21 cellular contexts compared by ENCODE assay signal in the genomic region with DNA sequence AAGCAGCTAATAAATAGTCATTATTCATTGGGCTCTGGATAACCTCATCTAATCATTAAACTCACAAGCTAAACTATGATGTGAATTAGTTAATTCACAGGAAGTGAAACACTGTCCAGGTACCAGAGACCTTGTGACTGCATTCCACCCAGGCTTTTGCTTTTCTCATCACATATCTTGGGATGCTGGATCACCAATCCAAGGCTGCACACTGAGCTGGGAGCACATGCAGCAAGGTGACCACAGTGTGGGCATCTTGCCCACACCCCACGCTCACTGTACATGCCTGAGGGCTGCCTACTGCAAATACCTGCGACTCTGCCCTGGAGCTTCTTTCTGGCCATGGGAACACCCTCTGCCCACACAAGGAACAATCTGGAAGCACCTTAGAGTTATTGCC. TPM values are rescaled to one million over a fixed set of nuclear protein-coding genes. Genes with fewer than 3 reads are reported as not detected.
A peak's percentile ranks its signal among the peaks of the same experiment; 100 is the strongest.
DNase-seq lines count a peak whose midpoint lies in the region; ATAC-seq, FAIRE-seq and TF ChIP-seq lines count a peak whose summit lies in the region.
"Had no signal": no experiment of that assay in that cellular context is flagged by ENCODE, and none has a peak within 500 bp of the region (broad histone marks: within the 10 kb centered on the region; RNA-seq: fewer than 3 reads in every experiment).

No MANE protein-coding gene starts in this region.

- no peak for TF ChIP-seq POLR2A in IMR-90 (IDR thresholded peaks at IDR 0.05; ENCODE audit: low read depth, low read length)

- H3K4me1 ChIP-seq in IMR-90 (ENCODE audit: control insufficient read depth, insufficient read depth, low read length) (peaks cover 6% of the 10 kb centered on the region), astrocyte (ENCODE audit: insufficient read depth, low read length) (peaks cover 15% of the 10 kb centered on the region)

- no peaks in the 10 kb centered on the region for H3K79me1 ChIP-seq in IMR-90 (ENCODE audit: low read depth in 1 of 2, low read length in 2 of 2)

- no peak overlapping the region for H2BK20ac ChIP-seq in IMR-90 (ENCODE audit: low read depth, low read length)

- H4K8ac ChIP-seq in IMR-90 (ENCODE audit: low read depth in 2 of 2, low read length in 2 of 2): no peak overlapping the region

- H3K4me3 ChIP-seq in IMR-90 (ENCODE audit: insufficient read depth, low read depth, low read length): no peak overlapping the region
- H3K4me3 ChIP-seq in astrocyte (ENCODE audit: insufficient read depth, low read depth, low read length): no peak overlapping the region
- H3K4me3 ChIP-seq in epithelial cell of proximal tubule (ENCODE audit: low read depth, low read length): no peak overlapping the region
- H3K4me3 ChIP-seq: BLaER1 treated with 17β-estradiol and CSF1 and Interleukin-3, amounts not matched to agents 10 nM and 100 nM; GM12878 had no signal

- no peak overlapping the region for H3K18ac ChIP-seq in IMR-90 (ENCODE audit: low read depth, low read length)

- H3K27me3 Mint-ChIP-seq in astrocyte (ENCODE audit: low read depth, unreplicated experiment): peaks cover 10% of the 10 kb centered on the region

- no peak overlapping the region for H3K56ac ChIP-seq in IMR-90 (ENCODE audit: extremely low read depth, insufficient read depth, low read length)

- CTCF ChIA-PET in IMR-90 (lab: Yijun Ruan, JAX): no interaction called here

- H3K4me3 Mint-ChIP-seq in astrocyte (ENCODE audit: unreplicated experiment): no peak overlapping the region
- H3K4me3 Mint-ChIP-seq: CD4-positive, alpha-beta memory T cell; IgD-negative memory B cell had no signal

- H3K27ac ChIP-seq in IMR-90 (ENCODE audit: insufficient read depth, low read length): no peak overlapping the region
- no peak overlapping the region for H3K27ac ChIP-seq in astrocyte (ENCODE audit: low read depth, low read length)
- H3K27ac ChIP-seq: BLaER1 treated with 17β-estradiol and CSF1 and Interleukin-3, amounts not matched to agents 10 nM and 100 nM had no signal

- H2BK15ac ChIP-seq in IMR-90 (ENCODE audit: low read depth, low read length): no peak overlapping the region

- POLR2A ChIA-PET in IMR-90 (lab: Charles Lee; ENCODE audit: unreplicated experiment): no interaction called here

- DNase-seq in IMR-90: no peak
- peak; percentile 42 for DNase-seq in astrocyte (ENCODE audit: low read depth)
- peak; percentile 76 for DNase-seq in epithelial cell of proximal tubule (ENCODE audit: low read depth)
- peak; percentile 55 for DNase-seq in myocyte (ENCODE audit: low read depth)
- no peak for DNase-seq in globus pallidus (ENCODE audit: low spot score)
- DNase-seq: 8988T; CD4-positive, alpha-beta memory T cell; DND-41; GOT3; Kasumi-1; MM.1S; NCI-H1048; NCI-H1417 treated with DMSO at 0.1 percent for 48 hours; NCI-H187; NCI-H510A had no signal

- peak overlapping the region; percentile 8; the same call in 1 of the 2 replicates for H2AK5ac ChIP-seq in IMR-90 (ENCODE audit: low read depth, low read length)

- no peak overlapping the region for H2BK120ac ChIP-seq in IMR-90 (ENCODE audit: low read depth, low read length)

- no peaks in the 10 kb centered on the region for H3K36me3 ChIP-seq in IMR-90 (ENCODE audit: control insufficient read depth, insufficient read depth, low read length)
- no peaks in the 10 kb centered on the region for H3K36me3 ChIP-seq in astrocyte (ENCODE audit: insufficient read depth, low read length)
- H3K36me3 ChIP-seq: BLaER1 treated with 17β-estradiol and CSF1 and Interleukin-3, amounts not matched to agents 10 nM and 100 nM had no signal

- peaks cover 4% of the 10 kb centered on the region; the same call in 1 of the 2 replicates for H3K27me3 ChIP-seq in IMR-90 (ENCODE audit: control insufficient read depth, insufficient read depth, low read length)
- no peaks in the 10 kb centered on the region for H3K27me3 ChIP-seq in astrocyte (ENCODE audit: insufficient read depth, low read length)
- H3K27me3 ChIP-seq: BLaER1 treated with 17β-estradiol and CSF1 and Interleukin-3, amounts not matched to agents 10 nM and 100 nM had no signal

- H2AK9ac ChIP-seq in IMR-90 (replicated peaks; ENCODE audit: low read depth, low read length, poor library complexity): no peak overlapping the region

- H3K9me3 ChIP-seq in IMR-90 (ENCODE audit: control insufficient read depth, insufficient read depth, low read length) (no peaks in the 10 kb centered on the region; the same call in 1 of the 2 replicates), astrocyte (ENCODE audit: insufficient read depth, low read depth, low read length) (no peaks in the 10 kb centered on the region)

- TF ChIP-seq CTCF in IMR-90 (conservative IDR thresholded peaks at IDR 0.05; ENCODE audit: low read depth, low read length) (no peak), astrocyte (IDR thresholded peaks at IDR 0.05; ENCODE audit: insufficient read depth, low read depth, low read length) (no peak), epithelial cell of proximal tubule (conservative IDR thresholded peaks at IDR 0.05; ENCODE audit: low read depth, low read length) (no peak)

- H3K79me2 ChIP-seq in astrocyte (ENCODE audit: insufficient read depth, low read length): no peaks in the 10 kb centered on the region

- in situ Hi-C loops in IMR-90 (cut with MboI; ENCODE audit: low sequenced_read_pairs): no loop called here

- H3K9ac ChIP-seq in IMR-90 (ENCODE audit: low read depth, low read length) (no peak overlapping the region), astrocyte (ENCODE audit: low read length) (no peak overlapping the region)
- H3K9ac ChIP-seq: BLaER1 treated with 17β-estradiol and CSF1 and Interleukin-3, amounts not matched to agents 10 nM and 100 nM had no signal

- H3K4me2 ChIP-seq in IMR-90 (ENCODE audit: low read depth, low read length): no peak overlapping the region
- H3K4me2 ChIP-seq in astrocyte (ENCODE audit: low read length): no peak overlapping the region
- H3K4me2 ChIP-seq: BLaER1 treated with 17β-estradiol and CSF1 and Interleukin-3, amounts not matched to agents 10 nM and 100 nM had no signal

- ATAC-seq in IMR-90 (ENCODE audit: low read depth): no peak
- no peak for ATAC-seq in GM21447 (IDR thresholded peaks at IDR 0.05; ENCODE audit: unreplicated experiment)
- ATAC-seq in HG03469 (IDR thresholded peaks at IDR 0.05; ENCODE audit: unreplicated experiment): no peak
- ATAC-seq: GM12878, HCT116 had no signal

- H4K20me1 ChIP-seq in IMR-90 (ENCODE audit: insufficient read depth, low read length): peaks cover 4% of the 10 kb centered on the region; the same call in 1 of the 2 replicates
- no peaks in the 10 kb centered on the region for H4K20me1 ChIP-seq in astrocyte (ENCODE audit: insufficient read depth, low read length)
- H4K20me1 ChIP-seq: BLaER1 treated with 17β-estradiol and CSF1 and Interleukin-3, amounts not matched to agents 10 nM and 100 nM had no signal

- H2AFZ ChIP-seq in IMR-90 (replicated peaks; ENCODE audit: low read length, poor library complexity) (no peak overlapping the region), astrocyte (ENCODE audit: low read depth, low read length) (no peak overlapping the region)

- peaks cover 10% of the 10 kb centered on the region for H3K9me1 ChIP-seq in IMR-90 (ENCODE audit: insufficient read depth, low read length)

- peaks cover 5% of the 10 kb centered on the region for H3K9me3 Mint-ChIP-seq in astrocyte (ENCODE audit: unreplicated experiment)
- H3K9me3 Mint-ChIP-seq: IgD-negative memory B cell had no signal

- H3K4ac ChIP-seq in IMR-90 (ENCODE audit: low read depth, low read length): no peak overlapping the region

- intact Hi-C loops in IMR-90 (cut with micrococcal nuclease): no loop called here

- H3K4me1 Mint-ChIP-seq in astrocyte (ENCODE audit: low read depth, unreplicated experiment): peaks cover 17% of the 10 kb centered on the region
- H3K4me1 Mint-ChIP-seq: CD4-positive, alpha-beta memory T cell had no signal

- no peak overlapping the region for H4K5ac ChIP-seq in IMR-90 (ENCODE audit: low read depth, low read length)

- H3K14ac ChIP-seq in IMR-90 (replicated peaks; ENCODE audit: low read depth, low read length): no peak overlapping the region

- FAIRE-seq in astrocyte (lab: Jason Lieb, UNC): no peak
- FAIRE-seq: GM12878 had no signal

- TF ChIP-seq RAD21 in IMR-90 (IDR thresholded peaks at IDR 0.05; ENCODE audit: low read length): no peak

- H3K36me3 Mint-ChIP-seq in astrocyte (ENCODE audit: low read depth, unreplicated experiment): no peaks in the 10 kb centered on the region
- H3K36me3 Mint-ChIP-seq: CD4-positive, alpha-beta memory T cell; IgD-negative memory B cell had no signal

- no peak overlapping the region for H3K27ac Mint-ChIP-seq in astrocyte (ENCODE audit: unreplicated experiment)
- H3K27ac Mint-ChIP-seq: CD4-positive, alpha-beta memory T cell; IgD-negative memory B cell had no signal

- H2BK5ac ChIP-seq in IMR-90 (ENCODE audit: low read depth, low read length, poor library complexity, severe bottlenecking): no peak overlapping the region

- no peak overlapping the region for H3K23ac ChIP-seq in IMR-90 (ENCODE audit: low read depth, low read length)

- BruUV-seq in IMR-90 (replicated peaks; lab: Mats Ljungman, UMichigan): no TSS peak

- WGBS in IMR-90 (ENCODE audit: extremely low coverage in 2 of 2, insufficient read length in 1 of 2), 2 experiments: 100% methylated on average over 2 of the region's 2 CpGs; no CpG with 5 or more reads in 1 of the 2 experiments

- dilution Hi-C loops in IMR-90 (cut with HindIII; ENCODE audit: low sequenced_read_pairs, unreplicated experiment): no loop called here

- H4K91ac ChIP-seq in IMR-90 (ENCODE audit: insufficient read depth, low read depth, low read length): no peak overlapping the region

TF ChIP-seq in IMR-90, 13 proteins besides CTCF, POLR2A, EP300 and RAD21 (continues in another document):
- TF ChIP-seq ELK1 (IDR thresholded peaks at IDR 0.05; ENCODE audit: borderline replicate concordance, low read depth, low read length): no peak
- TF ChIP-seq CEBPB (IDR thresholded peaks at IDR 0.05; ENCODE audit: low read depth, low read length): no peak
- TF ChIP-seq MXI1 (IDR thresholded peaks at IDR 0.05; ENCODE audit: borderline replicate concordance, low read depth, low read length): no peak
- TF ChIP-seq CHD1 (IDR thresholded peaks at IDR 0.05; ENCODE audit: low read depth, low read length): no peak

RNA-seq across cellular contexts. Expression of gene TNFAIP8L3, which starts 40.6 kb away (rescaled TPM):
- 0.83 and 0.90 TPM in 2 replicates for total RNA-seq in IMR-90 (2012; rRNA removed)
- 0.09 and 0.29 TPM in 2 replicates for polyA plus RNA-seq in IMR-90 (2012; rRNA removed)
- polyA plus RNA-seq in IMR-90 (2012; cell fraction: cytosol; rRNA removed): 0.10 and 0.39 TPM in 2 replicates
- polyA plus RNA-seq in IMR-90 (2012; cell fraction: nucleus; rRNA removed; ENCODE audit: low replicate concordance): 0.07 TPM in 1 of 2 replicates, not detected in the other
- total RNA-seq in astrocyte: 1.1 and 1.8 TPM in 2 replicates
- 0.07 TPM in 1 of 2 replicates, not detected in the other for total RNA-seq in epithelial cell of proximal tubule
- total RNA-seq in myocyte: 19.3 and 30.9 TPM in 2 replicates
- polyA plus RNA-seq in myocyte (2012): 35.6 TPM
- total RNA-seq: CD4-positive, alpha-beta memory T cell; GM12878 had no signal
- polyA plus RNA-seq: CD4-positive, alpha-beta memory T cell; IgD-negative memory B cell had no signal

Comparison
In these comparisons a context has a peak if more than half of its experiments do, and no peak if none do; other contexts are left out.
1. DNase-seq: peak in astrocyte (single experiment), epithelial cell of proximal tubule (single experiment) and myocyte (single experiment); none in IMR-90 (single experiment) and globus pallidus (single experiment).